Comparison of ENCODE assay signal across 18 cellular contexts in the genomic region with DNA sequence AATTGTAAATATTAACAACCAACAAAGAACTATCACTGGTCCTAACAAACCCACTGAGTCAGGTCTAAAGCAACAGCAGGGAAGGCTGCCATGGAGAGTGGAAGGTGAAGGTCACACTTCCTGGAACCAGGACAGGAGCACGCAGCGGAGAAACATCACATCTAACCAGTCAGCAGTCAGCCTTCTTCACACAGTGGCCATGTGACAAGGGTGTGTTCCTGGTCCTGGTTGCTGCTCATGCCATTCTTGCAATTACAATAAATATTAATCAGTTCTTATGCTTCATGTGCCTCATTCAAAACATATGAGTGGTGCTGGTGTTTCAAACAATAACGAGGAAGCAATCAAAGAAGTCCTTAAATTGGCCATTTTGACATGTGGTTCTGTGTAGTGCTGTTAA.
DNase-seq lines count a peak whose midpoint lies in the region; ATAC-seq, FAIRE-seq and TF ChIP-seq lines count a peak whose summit lies in the region.
"Had no signal": no experiment of that assay in that cellular context is flagged by ENCODE, and none has a peak within 500 bp of the region (broad histone marks: within the 10 kb centered on the region; RNA-seq: fewer than 3 reads in every experiment).

No MANE protein-coding gene starts in this region.

- H3K4me1 ChIP-seq in adrenal gland (replicated peaks in 1 of 2) (no peaks in the 10 kb centered on the region), keratinocyte (ENCODE audit: control insufficient read depth, extremely low read depth, insufficient read depth, low read length) (peaks cover 33% of the 10 kb centered on the region)
- H3K4me1 ChIP-seq: Caco-2, HAP-1 had no signal

- no peaks in the 10 kb centered on the region for H4K20me1 ChIP-seq in keratinocyte (ENCODE audit: control insufficient read depth, extremely low read depth, insufficient read depth, low read length)

- dilution Hi-C loops in keratinocyte (cut with MboI; ENCODE audit: extremely low pct_ligation_motif_present, low sequenced_read_pairs) = no loop called here

- H3K79me2 ChIP-seq in keratinocyte (ENCODE audit: control insufficient read depth, insufficient read depth, low read length) = no peaks in the 10 kb centered on the region

- WGBS in adrenal gland, 4 donors = 32 to 61% (median 46%) methylated on average over 3 of the region's 3 CpGs

- H2AFZ ChIP-seq in keratinocyte (ENCODE audit: control insufficient read depth, low read length) = peak overlapping the region; percentile 50

- H3K9me3 ChIP-seq in adrenal gland (replicated peaks in 1 of 3) (no peaks in the 10 kb centered on the region), keratinocyte (ENCODE audit: control insufficient read depth, low read depth, low read length) (no peaks in the 10 kb centered on the region)
- H3K9me3 ChIP-seq: Caco-2, HAP-1 had no signal

- peaks cover 4% of the 10 kb centered on the region for H3K27me3 ChIP-seq in adrenal gland
- no peaks in the 10 kb centered on the region for H3K27me3 ChIP-seq in keratinocyte (ENCODE audit: control insufficient read depth, extremely low read depth, insufficient read depth, low read length)

- FAIRE-seq in keratinocyte (lab: Jason Lieb, UNC) = no peak

- no peaks in the 10 kb centered on the region for H3K9me1 ChIP-seq in keratinocyte (ENCODE audit: control insufficient read depth, extremely low read depth, insufficient read depth, low read length)

- intact Hi-C loops in adrenal gland (cut with DNase I) = no loop called here

- H3K27ac ChIP-seq in adrenal gland (no peak overlapping the region), keratinocyte (ENCODE audit: control insufficient read depth, insufficient read depth, low read length) (peak overlapping the region; percentile 42)

- no peak for TF ChIP-seq CTCF in AG10803 (conservative IDR thresholded peaks at IDR 0.05; ENCODE audit: low read length)
- no peak for TF ChIP-seq CTCF in adrenal gland (IDR thresholded peaks at IDR 0.05)
- no peak for TF ChIP-seq CTCF in keratinocyte (optimal IDR thresholded peaks at IDR 0.05 in 1 of 3, IDR thresholded peaks at IDR 0.05 in 1 of 3, conservative IDR thresholded peaks at IDR 0.05 in 1 of 3; ENCODE audit: extremely low read depth in 1 of 3, insufficient read depth in 2 of 3, low read length in 3 of 3)
- TF ChIP-seq CTCF in GM13976 (IDR thresholded peaks at IDR 0.05; ENCODE audit: borderline replicate concordance, control extremely low read depth, extremely low read depth, insufficient read depth, missing control alignments) = no peak

- H3K9ac ChIP-seq in keratinocyte (ENCODE audit: control insufficient read depth, extremely low read depth, insufficient read depth, low read length) = no peak overlapping the region

- DNase-seq in AG10803 (ENCODE audit: low read depth) = peak; percentile 74
- DNase-seq in GM04504 (ENCODE audit: low read depth) = peak; percentile 10
- DNase-seq in adrenal gland = peak in 6 of 7 donors; percentile 24 to 54 (median 44)
- DNase-seq in keratinocyte (ENCODE audit: low read depth, low spot score) = peak; percentile 15
- no peak for DNase-seq in activated effector memory CD4-positive, alpha-beta T cell treated with Interleukin-2 at 50 U/mL for 16 hours
- no peak for DNase-seq in NCI-H1417 treated with DMSO at 0.1 percent for 48 hours (lab: John Stamatoyannopoulos, UW)
- DNase-seq in GM13976 (ENCODE audit: low spot score) = no peak
- DNase-seq: Caco-2; CD4-positive, CD25-positive, alpha-beta regulatory T cell; DMS153; MV-4-11; NCI-H1436; NCI-H2029 treated with DMSO at 0.1 percent for 48 hours; NCI-H524; SHP77 had no signal

- ATAC-seq in HG02623 (IDR thresholded peaks at IDR 0.05; ENCODE audit: unreplicated experiment) = no peak
- ATAC-seq: Panc1 had no signal

- no peaks in the 10 kb centered on the region for H3K36me3 ChIP-seq in adrenal gland (replicated peaks in 1 of 2)
- no peaks in the 10 kb centered on the region for H3K36me3 ChIP-seq in keratinocyte (ENCODE audit: control insufficient read depth in 2 of 2, extremely low read depth in 1 of 2, insufficient read depth in 2 of 2, low read length in 2 of 2)
- H3K36me3 ChIP-seq: HAP-1 had no signal

- no peak for TF ChIP-seq POLR2A in adrenal gland (IDR thresholded peaks at IDR 0.05)

- peak overlapping the region; percentile 54 for H3K4me2 ChIP-seq in keratinocyte (ENCODE audit: control insufficient read depth, extremely low read depth, insufficient read depth, low read depth, low read length)

- in situ Hi-C loops in GM13976 (cut with MboI; ENCODE audit: low sequenced_read_pairs, unreplicated experiment) = no loop called here

- H3K4me3 ChIP-seq in AG10803 (ENCODE audit: low read length) = no peak overlapping the region
- no peak overlapping the region for H3K4me3 ChIP-seq in adrenal gland
- no peak overlapping the region for H3K4me3 ChIP-seq in keratinocyte (ENCODE audit: control insufficient read depth in 2 of 3, extremely low read depth in 1 of 3, insufficient read depth in 2 of 3, low read depth in 1 of 3, low read length in 3 of 3)
- H3K4me3 ChIP-seq: HAP-1 had no signal

Comparison
In these comparisons a context has a peak if more than half of its experiments do, and no peak if none do; other contexts are left out.
1. DNase-seq: peak in AG10803 (single experiment), GM04504 (single experiment), adrenal gland (6 of 7) and keratinocyte (single experiment); none in activated effector memory CD4-positive, alpha-beta T cell treated with Interleukin-2 at 50 U/mL for 16 hours (single experiment), NCI-H1417 treated with DMSO at 0.1 percent for 48 hours (single experiment) and GM13976 (single experiment).